In the genomic region with DNA sequence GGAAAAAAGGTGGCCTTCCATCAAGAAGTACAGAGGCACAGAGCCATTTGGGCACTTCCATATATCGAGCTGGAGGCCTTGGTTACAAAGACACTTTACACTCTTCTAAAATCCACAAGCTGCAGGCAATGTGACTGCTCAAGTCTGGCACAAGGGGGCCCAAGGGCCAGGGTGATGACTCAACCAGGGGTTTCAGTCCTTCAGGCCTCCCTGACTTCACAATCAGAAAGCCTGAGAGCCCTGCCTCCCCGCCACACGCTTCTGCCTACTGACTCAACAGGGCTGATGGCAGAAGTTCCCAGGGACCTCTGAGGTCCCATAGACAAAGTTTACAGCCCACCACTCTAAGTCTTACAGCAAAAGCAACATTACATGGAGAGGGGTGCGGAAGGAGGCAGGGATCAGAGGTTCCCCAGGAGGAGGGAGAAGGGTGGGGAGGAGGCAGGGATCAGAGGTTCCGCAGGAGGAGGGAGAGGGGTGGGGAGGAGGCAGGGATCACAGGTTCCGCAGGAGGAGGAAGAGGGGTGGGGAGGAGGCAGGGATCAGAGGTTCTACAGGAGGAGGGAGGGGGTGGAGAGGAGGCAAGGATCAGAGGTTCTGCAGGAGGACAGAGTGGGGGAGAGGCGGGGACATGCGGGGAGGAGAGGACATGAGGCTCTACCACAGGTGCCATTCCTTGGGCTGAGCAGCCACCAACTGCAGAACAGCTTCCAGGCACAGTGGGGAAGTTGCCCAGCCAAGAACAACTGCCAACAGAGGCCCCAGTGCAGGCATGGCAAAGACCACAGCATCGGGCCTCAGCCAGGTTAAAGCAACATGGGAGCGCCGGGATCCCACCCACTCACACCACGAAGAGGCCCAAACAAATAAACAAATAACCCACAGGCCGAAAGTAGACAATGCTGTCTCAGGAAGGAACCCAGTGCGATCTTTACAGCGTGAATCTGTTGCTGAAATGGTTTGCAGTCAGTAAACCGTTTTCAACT, we compare ENCODE assay signal across 9 cellular contexts. TPM values are rescaled to one million over a fixed set of nuclear protein-coding genes. Genes with fewer than 3 reads are reported as not detected.
DNase-seq lines count a peak whose midpoint lies in the region; ATAC-seq and TF ChIP-seq lines count a peak whose summit lies in the region.
"Had no signal": no experiment of that assay in that cellular context is flagged by ENCODE, and none has a peak within 500 bp of the region (broad histone marks: within the 10 kb centered on the region; RNA-seq: fewer than 3 reads in every experiment).

No MANE protein-coding gene starts in this region.

- peak overlapping the region; percentile 50 to 61 for H3K27ac Mint-ChIP-seq in activated naive CD4-positive, alpha-beta T cell treated with anti-CD3 and anti-CD28 coated beads, Interleukin-2, amount 50 U/mL, for 72 hours

- DNase-seq in KBM-7 (peak; percentile 5), NCI-H2171 treated with DMSO at 0.1 percent for 48 hours (lab: John Stamatoyannopoulos, UW) (no peak), COR-L47 (lab: John Stamatoyannopoulos, UW) (no peak), right atrium auricular region (ENCODE audit: low spot score) (no peak)
- peak in 1 of 2 donors; percentile 55 for DNase-seq in activated naive CD4-positive, alpha-beta T cell treated with anti-CD3 and anti-CD28 coated beads, Interleukin-2, amount 50 U/mL, for 72 hours (ENCODE audit: low spot score in 2 of 2)
- peak; percentile 4 to 57 (median 28) for DNase-seq in stimulated activated CD4-positive, alpha-beta T cell treated with anti-CD3 and anti-CD28 coated beads, Interleukin-1b, Interleukin-23, amount 100 ng/mL, for 24 hours (ENCODE audit: low read depth in 4 of 4, low spot score in 1 of 4)

- H3K36me3 Mint-ChIP-seq in activated naive CD4-positive, alpha-beta T cell treated with anti-CD3 and anti-CD28 coated beads, Interleukin-2, amount 50 U/mL, for 72 hours: peaks cover 9 to 10% of the 10 kb centered on the region in 2 donors

- H3K9me3 Mint-ChIP-seq in activated naive CD4-positive, alpha-beta T cell treated with anti-CD3 and anti-CD28 coated beads, Interleukin-2, amount 50 U/mL, for 72 hours: no peaks in the 10 kb centered on the region
- H3K9me3 Mint-ChIP-seq: IgD-negative memory B cell had no signal

- H3K36me3 ChIP-seq in right atrium auricular region: no peaks in the 10 kb centered on the region

- H3K9me3 ChIP-seq in right atrium auricular region: no peaks in the 10 kb centered on the region

- in situ Hi-C loops in KBM-7 (cut with MboI; ENCODE audit: low pct_unique_long_range_greater_than_20kb, low sequenced_read_pairs): no loop called here

- H3K27me3 ChIP-seq in right atrium auricular region: no peaks in the 10 kb centered on the region

- H3K4me3 ChIP-seq in right atrium auricular region: no peak overlapping the region

- ATAC-seq in GM18498 (IDR thresholded peaks at IDR 0.05; ENCODE audit: unreplicated experiment): peak; percentile 97
- peak; percentile 94 for ATAC-seq in GM21737 (IDR thresholded peaks at IDR 0.05; ENCODE audit: unreplicated experiment)
- ATAC-seq in activated naive CD4-positive, alpha-beta T cell treated with anti-CD3 and anti-CD28 coated beads, Interleukin-2, amount 50 U/mL, for 72 hours: peak; percentile 77 to 94

- no peak for TF ChIP-seq CTCF in right atrium auricular region (IDR thresholded peaks at IDR 0.05)

- H3K27ac ChIP-seq in right atrium auricular region: no peak overlapping the region

- peaks cover 0 to 8% of the 10 kb centered on the region in 2 donors for H3K4me1 ChIP-seq in right atrium auricular region

RNA-seq across cellular contexts. Expression of gene SLC7A1, which starts 52.0 kb away (rescaled TPM):
- total RNA-seq in activated naive CD4-positive, alpha-beta T cell treated with anti-CD3 and anti-CD28 coated beads, Interleukin-2, amount 50 U/mL, for 72 hours: 10 to 100 TPM; 63.8 to 92.7 TPM
- 10 to 100 TPM in 1 of 2 donors, 1 to 10 TPM in 1; 8.6 to 19.5 TPM for total RNA-seq in right atrium auricular region

Comparison
In these comparisons a context has a peak if more than half of its experiments do, and no peak if none do; other contexts are left out.
1. DNase-seq: peak in KBM-7 (single experiment) and stimulated activated CD4-positive, alpha-beta T cell treated with anti-CD3 and anti-CD28 coated beads, Interleukin-1b, Interleukin-23, amount 100 ng/mL, for 24 hours (4 of 4); none in NCI-H2171 treated with DMSO at 0.1 percent for 48 hours (single experiment), COR-L47 (single experiment) and right atrium auricular region (single experiment).
2. Peak in every context shown above with its lines, with median percentiles within 50 percentile points of each other: ATAC-seq.